In the genomic region with DNA sequence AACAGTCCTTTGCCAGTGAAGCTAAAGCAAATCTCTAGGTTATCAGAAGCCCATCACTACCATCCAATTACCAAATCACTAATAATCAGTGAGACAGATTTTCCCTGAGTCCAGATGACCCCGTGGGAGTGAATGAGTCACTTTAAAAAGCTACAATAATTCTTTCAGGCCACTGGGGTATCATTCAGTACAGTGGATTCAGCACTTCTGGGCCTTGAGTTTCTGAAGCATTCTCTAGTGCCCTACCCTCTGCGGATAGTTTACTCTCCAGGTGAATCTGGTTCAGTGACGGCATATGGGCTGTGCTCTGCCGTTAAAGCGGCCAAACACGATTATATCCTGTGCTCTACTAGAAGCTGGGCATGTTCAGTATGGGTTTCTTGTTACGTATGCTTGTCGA, we compare ENCODE assay signal across 14 cellular contexts. TPM values are rescaled to one million over a fixed set of nuclear protein-coding genes. Genes with fewer than 3 reads are reported as not detected.
"Had no signal": no experiment of that assay in that cellular context is flagged by ENCODE, and none has a peak within 500 bp of the region (broad histone marks: within the 10 kb centered on the region; RNA-seq: fewer than 3 reads in every experiment).

No MANE protein-coding gene starts in this region.

- DNase-seq: activated CD4-positive, alpha-beta T cell treated with anti-CD3 and anti-CD28 coated beads for 48 hours; activated CD8-positive, alpha-beta memory T cell treated with anti-CD3 and anti-CD28 coated beads for 24 hours; activated naive CD4-positive, alpha-beta T cell treated with anti-CD3 and anti-CD28 coated beads, Interleukin-2, amount 50 U/mL, for 16 hours; adrenal gland; effector memory CD8-positive, alpha-beta T cell; hypothalamus; mammary epithelial cell; sigmoid colon; stimulated activated CD4-positive, alpha-beta T cell treated with anti-CD3 and anti-CD28 coated beads, Interleukin-12 subunit alpha, Interleukin-12 subunit beta, amount 100 ng/mL, for 4 hours; stimulated activated naive CD4-positive, alpha-beta T cell; substantia nigra; T1000; transverse colon had no signal

- H3K27ac ChIP-seq: adrenal gland, sigmoid colon, transverse colon had no signal

- H3K9me3 ChIP-seq: adrenal gland, sigmoid colon, transverse colon had no signal

- H3K4me1 ChIP-seq: adrenal gland, sigmoid colon, transverse colon had no signal

- ATAC-seq: effector memory CD8-positive, alpha-beta T cell; natural killer cell treated with Interleukin-12 subunit alpha and Interleukin-12 subunit beta and Interleukin-15 and Interleukin-18, amount 100 ng/mL, for 72 hours had no signal

- H3K4me3 ChIP-seq: adrenal gland, sigmoid colon, transverse colon had no signal

RNA-seq across cellular contexts. Expression of a gene that starts 26.1 kb away (rescaled TPM):
- polyA plus RNA-seq: mammary epithelial cell had no signal
